8 cellular contexts compared by ENCODE assay signal in the genomic region with DNA sequence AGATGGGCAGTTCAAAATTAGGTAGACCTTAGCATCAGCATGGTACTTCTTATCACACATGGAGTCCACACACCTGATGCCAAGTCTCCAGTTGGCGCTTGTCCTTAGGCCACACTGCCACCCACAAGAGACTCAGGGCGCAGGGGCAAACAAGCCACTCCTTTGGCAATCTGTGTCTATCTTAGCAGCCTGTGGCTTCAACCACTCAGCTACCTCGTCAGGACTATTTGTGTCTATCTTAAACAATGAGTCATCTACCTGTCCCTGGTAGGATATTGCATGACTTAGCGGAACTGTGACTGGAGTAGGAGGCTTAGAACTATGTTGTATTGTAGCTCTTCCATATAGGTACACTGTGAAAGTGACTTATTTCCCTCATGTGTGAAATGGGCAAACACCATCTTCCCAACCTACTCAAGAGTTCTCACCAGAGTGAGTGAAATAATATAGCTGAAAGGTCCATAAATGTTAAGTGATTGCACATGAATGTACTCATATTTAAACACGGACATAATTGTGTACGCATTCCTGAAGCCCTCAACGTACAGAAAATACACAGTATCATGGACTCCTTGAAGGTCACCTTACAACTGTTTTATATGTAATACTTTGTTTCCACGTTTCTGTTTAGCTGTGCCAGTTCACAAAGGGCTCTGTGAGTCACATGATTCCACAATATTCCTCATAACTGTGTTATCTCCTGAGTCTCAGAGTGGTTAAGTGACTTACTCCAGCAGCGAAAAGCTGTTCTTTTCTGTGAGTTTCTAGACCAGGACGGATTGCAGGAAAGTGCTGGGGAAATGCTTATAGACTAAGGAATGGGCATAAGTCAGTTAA. TPM values are rescaled to one million over a fixed set of nuclear protein-coding genes. Genes with fewer than 3 reads are reported as not detected.
DNase-seq lines count a peak whose midpoint lies in the region; ATAC-seq and TF ChIP-seq lines count a peak whose summit lies in the region.

No MANE protein-coding gene starts in this region.

- peaks cover 12 to 15% of the 10 kb centered on the region in 2 donors for H3K36me3 Mint-ChIP-seq in naive B cell

- H3K9me3 Mint-ChIP-seq in naive B cell: no peaks in the 10 kb centered on the region

- peak; percentile 32 for DNase-seq in NK-92 treated with Interleukin-12 subunit alpha and Interleukin-12 subunit beta, amount 100 ng/mL, for 24 hours (lab: John Stamatoyannopoulos, UW)
- DNase-seq in NK-92 (lab: John Stamatoyannopoulos, UW; ENCODE audit: unreplicated experiment) (no peak), RWPE2 (ENCODE audit: low spot score) (no peak), naive B cell (no peak), NCI-H2196 (lab: John Stamatoyannopoulos, UW; ENCODE audit: unreplicated experiment) (no peak), iPS-NIHi7 (ENCODE audit: extremely low spot score) (no peak), NCI-H146 treated with DMSO at 0.1 percent for 48 hours (lab: John Stamatoyannopoulos, UW; ENCODE audit: unreplicated experiment) (no peak)

- peaks cover 7% of the 10 kb centered on the region for H3K4me1 ChIP-seq in RWPE2 (ENCODE audit: insufficient read depth, poor library complexity, severe bottlenecking)
- H3K4me1 ChIP-seq in ectodermal cell (ENCODE audit: control insufficient read depth, insufficient read depth, low read length): peaks cover 6% of the 10 kb centered on the region

- TF ChIP-seq CTCF in RWPE2 (IDR thresholded peaks at IDR 0.05; ENCODE audit: poor library complexity, severe bottlenecking): no peak

- no peaks in the 10 kb centered on the region for H3K27me3 ChIP-seq in RWPE2 (ENCODE audit: insufficient read depth, poor library complexity, severe bottlenecking)
- H3K27me3 ChIP-seq in ectodermal cell (ENCODE audit: control insufficient read depth, insufficient read depth, low read length, poor library complexity, severe bottlenecking): no peaks in the 10 kb centered on the region

- H3K9me3 ChIP-seq in RWPE2 (ENCODE audit: severe bottlenecking): no peaks in the 10 kb centered on the region
- H3K9me3 ChIP-seq in ectodermal cell (ENCODE audit: control insufficient read depth, low read length): no peaks in the 10 kb centered on the region

- H3K27ac ChIP-seq in RWPE2 (ENCODE audit: poor library complexity, severe bottlenecking) (peak overlapping the region; percentile 80), ectodermal cell (ENCODE audit: insufficient read depth, low read depth, low read length, poor library complexity, severe bottlenecking) (no peak overlapping the region)

- ATAC-seq in RWPE2 (ENCODE audit: low read depth): peak; percentile 73
- ATAC-seq in naive B cell (ENCODE audit: low read depth in 2 of 2): no peak

- peaks cover 25 to 47% (median 33%) of the 10 kb centered on the region in 3 donors for H3K4me1 Mint-ChIP-seq in naive B cell

- H3K4me3 ChIP-seq in RWPE2 (ENCODE audit: severe bottlenecking) (peak overlapping the region; percentile 94), ectodermal cell (ENCODE audit: insufficient read depth, low read depth, low read length) (peak overlapping the region; percentile 90)

- WGBS in ectodermal cell, 2 experiments: 51 to 61% methylated on average over 10 of the region's 10 CpGs

- no peaks in the 10 kb centered on the region for H3K27me3 Mint-ChIP-seq in naive B cell

- peak overlapping the region; percentile 87 to 98 (median 96) for H3K27ac Mint-ChIP-seq in naive B cell

- H3K36me3 ChIP-seq in RWPE2 (ENCODE audit: low read depth) (peaks cover 55% of the 10 kb centered on the region), ectodermal cell (ENCODE audit: control insufficient read depth, insufficient read depth, low read length) (peaks cover 31% of the 10 kb centered on the region)

- H3K4me3 Mint-ChIP-seq in naive B cell: peak overlapping the region; percentile 88 to 98 (median 96)

RNA-seq across cellular contexts. Expression of gene TRIM27, which starts 1.6 kb away (rescaled TPM):
- 66.1 TPM for polyA plus RNA-seq in ectodermal cell (2013, experiment 1 of 4)
- polyA plus RNA-seq in ectodermal cell (2013, experiment 2 of 4): 64.5 TPM
- polyA plus RNA-seq in ectodermal cell (2013, experiment 3 of 4): 49.7 TPM
- 55.0 TPM for polyA plus RNA-seq in ectodermal cell (2013, experiment 4 of 4)
- 10 to 100 TPM; 39.8 to 67.0 (median 54.1) TPM for polyA plus RNA-seq in naive B cell (ENCODE audit: low read depth in 6 of 6)
